29 cellular contexts compared by ENCODE assay signal in the genomic region with DNA sequence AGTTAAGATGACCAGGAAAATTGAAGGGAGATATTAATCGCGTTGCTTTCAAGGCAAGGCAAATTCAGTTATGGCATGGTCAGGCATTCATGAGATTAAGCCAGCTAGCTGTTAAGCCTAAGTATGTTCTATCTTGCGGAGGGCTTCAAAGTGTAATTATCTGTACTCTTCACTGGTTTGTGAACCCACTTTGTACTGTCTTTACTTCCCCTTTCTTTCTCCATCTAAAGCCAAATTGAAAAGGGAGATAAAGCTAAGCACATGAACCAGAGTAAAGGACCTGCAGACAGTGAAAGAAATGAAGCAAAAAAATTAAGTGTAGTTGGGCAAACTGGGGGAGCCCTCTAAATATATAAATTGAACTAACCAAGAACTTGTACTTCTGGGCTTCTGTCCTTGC.
"Had no signal": no experiment of that assay in that cellular context is flagged by ENCODE, and none has a peak within 500 bp of the region (broad histone marks: within the 10 kb centered on the region; RNA-seq: fewer than 3 reads in every experiment).

No MANE protein-coding gene starts in this region.

- H3K9me3 ChIP-seq: adrenal gland, body of pancreas, colonic mucosa, left lung, lower lobe of right lung, right atrium auricular region, suprapubic skin, tibial artery had no signal

- ATAC-seq: activated CD4-positive, CD25-positive, alpha-beta regulatory T cell treated with anti-CD3 and anti-CD28 coated beads, Interleukin-2, amount 50 U/mL, for 24 hours; body of pancreas; left lung; lower lobe of right lung; naive thymus-derived CD8-positive, alpha-beta T cell had no signal

- H3K27ac ChIP-seq: adrenal gland, body of pancreas, colonic mucosa, left lung, lower lobe of right lung, right atrium auricular region, suprapubic skin, tibial artery, VCaP had no signal

- H3K27ac Mint-ChIP-seq: activated naive CD8-positive, alpha-beta T cell treated with anti-CD3 and anti-CD28 coated beads for 36 hours; naive thymus-derived CD8-positive, alpha-beta T cell had no signal

- H3K4me3 ChIP-seq: adrenal gland, body of pancreas, colonic mucosa, left lung, lower lobe of right lung, right atrium auricular region, smooth muscle cell, suprapubic skin, tibial artery had no signal

- H3K4me3 Mint-ChIP-seq: activated naive CD8-positive, alpha-beta T cell treated with anti-CD3 and anti-CD28 coated beads for 36 hours; naive thymus-derived CD8-positive, alpha-beta T cell; neural crest cell had no signal

- H3K36me3 ChIP-seq: adrenal gland, colonic mucosa, left lung, lower lobe of right lung, right atrium auricular region, suprapubic skin, tibial artery had no signal

- H3K4me1 ChIP-seq: body of pancreas, colonic mucosa, left lung, lower lobe of right lung, right atrium auricular region, suprapubic skin, tibial artery had no signal

- H3K36me3 Mint-ChIP-seq: activated naive CD8-positive, alpha-beta T cell treated with anti-CD3 and anti-CD28 coated beads for 36 hours; naive thymus-derived CD8-positive, alpha-beta T cell had no signal

- H3K27me3 ChIP-seq: adrenal gland, body of pancreas, colonic mucosa, left lung, right atrium auricular region, suprapubic skin, tibial artery had no signal

- DNase-seq: activated CD4-positive, alpha-beta T cell treated with anti-CD3 and anti-CD28 coated beads for 48 hours; activated CD4-positive, alpha-beta T cell treated with anti-CD3 and anti-CD28 coated beads, Interleukin-2, amount 50 U/mL, for 48 hours; activated CD8-positive, alpha-beta memory T cell treated with anti-CD3 and anti-CD28 coated beads for 24 hours; activated effector memory CD4-positive, alpha-beta T cell treated with Interleukin-2 at 50 U/mL for 16 hours; activated naive CD4-positive, alpha-beta T cell treated with Interleukin-2 at 50 U/mL for 16 hours; activated naive CD8-positive, alpha-beta T cell treated with anti-CD3 and anti-CD28 coated beads for 36 hours; adrenal gland; aorta; body of pancreas; colonic mucosa; effector memory CD4-positive, alpha-beta T cell; left lung; lower lobe of right lung; mesenchymal stem cell; naive thymus-derived CD8-positive, alpha-beta T cell; occipital lobe; stimulated activated CD4-positive, alpha-beta T cell treated with anti-CD3 and anti-CD28 coated beads, Interleukin-15, amount 100 ng/mL, for 24 hours; stimulated activated CD4-positive, alpha-beta T cell treated with anti-CD3 and anti-CD28 coated beads, Interleukin-2, amount 100 ng/mL, for 24 hours; stimulated activated naive CD4-positive, alpha-beta T cell; T1000; tibial artery had no signal

- FAIRE-seq: frontal cortex, islet of Langerhans had no signal
